ENCODE assay signal across 8 cellular contexts in genomic region chr1:235325854-235326253, GRCh38. TPM values are rescaled to one million over a fixed set of nuclear protein-coding genes. Genes with fewer than 3 reads are reported as not detected.
DNase-seq lines count a peak whose midpoint lies in the region; ATAC-seq and TF ChIP-seq lines count a peak whose summit lies in the region.

No MANE protein-coding gene starts in this region.

- peak overlapping the region; percentile 93 for H3K4me3 ChIP-seq in BE2C (ENCODE audit: low read depth, low read length)
- H3K4me3 ChIP-seq in HUES64 (ENCODE audit: low read length), result peak overlapping the region; percentile 96

- TF ChIP-seq CTCF in BE2C (IDR thresholded peaks at IDR 0.05; ENCODE audit: low read depth, low read length) (no peak), chondrocyte (IDR thresholded peaks at IDR 0.05) (no peak)

- ATAC-seq in naive B cell (ENCODE audit: low read depth in 2 of 2) (no peak), HG02678 (IDR thresholded peaks at IDR 0.05; ENCODE audit: unreplicated experiment) (no peak)

- no peak for DNase-seq in BE2C
- DNase-seq in chondrocyte (ENCODE audit: low spot score), result no peak
- DNase-seq in naive B cell, result no peak
- no peak for DNase-seq in COLO668 (lab: John Stamatoyannopoulos, UW; ENCODE audit: unreplicated experiment)
- no peak for DNase-seq in NOMO-1 treated with dmso at 0.1 percent for 144 hours (lab: John Stamatoyannopoulos, UW; ENCODE audit: unreplicated experiment)
- no peak for DNase-seq in NCI-H2171 (lab: John Stamatoyannopoulos, UW)

- H3K4me3 Mint-ChIP-seq in chondrocyte (ENCODE audit: unreplicated experiment) (peak overlapping the region; percentile 94), naive B cell (peak overlapping the region in 6 of 8 donors; percentile 96 to 100 (median 100))

- peak overlapping the region; percentile 92; the same call in 1 of the 2 replicates for H3K9ac ChIP-seq in HUES64 (ENCODE audit: low read depth, low read length)

- H3K27ac Mint-ChIP-seq in chondrocyte (ENCODE audit: unreplicated experiment), result peak overlapping the region; percentile 95
- H3K27ac Mint-ChIP-seq in naive B cell, result peak overlapping the region in 5 of 6 donors; percentile 8 to 100 (median 59)

- H3K36me3 ChIP-seq in BE2C (peaks cover 14% of the 10 kb centered on the region), HUES64 (ENCODE audit: insufficient read depth, low read length) (peaks cover 26% of the 10 kb centered on the region)

- peaks cover 32% of the 10 kb centered on the region for H3K4me1 Mint-ChIP-seq in chondrocyte (ENCODE audit: low read depth)
- H3K4me1 Mint-ChIP-seq in naive B cell, result peaks cover 33 to 47% (median 43%) of the 10 kb centered on the region in 3 donors

- H3K36me3 Mint-ChIP-seq in chondrocyte (ENCODE audit: low read depth) (peaks cover 2% of the 10 kb centered on the region), naive B cell (peaks cover 8 to 28% of the 10 kb centered on the region in 2 donors)

- H3K4me1 ChIP-seq in BE2C (no peaks in the 10 kb centered on the region), HUES64 (ENCODE audit: insufficient read depth, low read length) (peaks cover 22% of the 10 kb centered on the region)

- H3K9me3 Mint-ChIP-seq in chondrocyte (ENCODE audit: low read depth) (no peaks in the 10 kb centered on the region), naive B cell (no peaks in the 10 kb centered on the region)

- H3K27me3 ChIP-seq in BE2C (no peaks in the 10 kb centered on the region), HUES64 (ENCODE audit: insufficient read depth, low read length) (no peaks in the 10 kb centered on the region)

- H3K27ac ChIP-seq in HUES64 (ENCODE audit: low read depth, low read length), result no peak overlapping the region

- H3K27me3 Mint-ChIP-seq in chondrocyte (ENCODE audit: low read depth), result no peaks in the 10 kb centered on the region
- H3K27me3 Mint-ChIP-seq in naive B cell, result no peaks in the 10 kb centered on the region

- 72% methylated on average over 1 of the region's 2 CpGs for WGBS in HUES64

- H3K9me3 ChIP-seq in BE2C, result no peaks in the 10 kb centered on the region
- no peaks in the 10 kb centered on the region for H3K9me3 ChIP-seq in HUES64 (ENCODE audit: insufficient read depth, low read depth, low read length)

RNA-seq across cellular contexts. Expression of gene ARID4B, which starts 2.1 kb away (rescaled TPM):
- 13.1 TPM for polyA plus RNA-seq in BE2C (2012; ENCODE audit: insufficient read depth, insufficient read length, low read depth)
- 23.8 TPM for polyA plus RNA-seq in HUES64 (2013, experiment 1 of 2)
- 23.5 TPM for polyA plus RNA-seq in HUES64 (2013, experiment 2 of 2)
- 26.5 to 33.5 TPM (median 26.5 TPM) in 3 replicates for total RNA-seq in chondrocyte
- polyA plus RNA-seq in naive B cell (ENCODE audit: low read depth in 6 of 6), result 100 to 1,000 TPM in 1 of 6 donors, 10 to 100 TPM in 5; 22.5 to 100 (median 59.7) TPM

RNA-seq across cellular contexts. Expression of gene GGPS1, which starts 2.5 kb away (rescaled TPM):
- polyA plus RNA-seq in BE2C (2012; ENCODE audit: insufficient read depth, insufficient read length, low read depth), result 39.0 TPM
- 32.5 TPM for polyA plus RNA-seq in HUES64 (2013, experiment 1 of 2)
- 37.4 TPM for polyA plus RNA-seq in HUES64 (2013, experiment 2 of 2)
- total RNA-seq in chondrocyte, result 39.1 to 44.5 TPM (median 39.4 TPM) in 3 replicates
- polyA plus RNA-seq in naive B cell (ENCODE audit: low read depth in 6 of 6), result 10 to 100 TPM; 36.2 to 72.9 (median 64.0) TPM

RNA-seq across cellular contexts. Expression of gene TBCE, which starts 41.4 kb away (rescaled TPM):
- polyA plus RNA-seq in BE2C (2012; ENCODE audit: insufficient read depth, insufficient read length, low read depth), result 35.7 TPM
- 34.1 TPM for polyA plus RNA-seq in HUES64 (2013, experiment 1 of 2)
- polyA plus RNA-seq in HUES64 (2013, experiment 2 of 2), result 32.1 TPM
- 16.6 to 23.3 TPM (median 23.2 TPM) in 3 replicates for total RNA-seq in chondrocyte
- 10 to 100 TPM in 5 of 6 donors, 1 to 10 TPM in 1; 8.5 to 23.7 (median 13.3) TPM for polyA plus RNA-seq in naive B cell (ENCODE audit: low read depth in 6 of 6)
